In genomic region chr1:230155021-230155420, GRCh38 we compare ENCODE assay signal across 18 cellular contexts.
DNase-seq lines count a peak whose midpoint lies in the region; ATAC-seq and TF ChIP-seq lines count a peak whose summit lies in the region.
"Had no signal": no experiment of that assay in that cellular context is flagged by ENCODE, and none has a peak within 500 bp of the region (broad histone marks: within the 10 kb centered on the region; RNA-seq: fewer than 3 reads in every experiment).

No MANE protein-coding gene starts in this region.

- intact Hi-C loops in right cardiac atrium (cut with DNase I) = no loop called here
- intact Hi-C loops in testis (cut with DNase I; ENCODE audit: low total_unique reads) = no loop called here

- H3K4me1 Mint-ChIP-seq in activated T-helper 17 cell treated with anti-CD3 and anti-CD28 coated beads, Interleukin-2, amount 50 U/mL, for 72 hours = peaks cover 26% of the 10 kb centered on the region

- WGBS in right cardiac atrium = 82% methylated on average over 19 of the region's 19 CpGs
- 72 to 78% methylated on average over 19 of the region's 19 CpGs for WGBS in testis, 2 donors

- ATAC-seq in right cardiac atrium (no peak), HG03442 (IDR thresholded peaks at IDR 0.05; ENCODE audit: unreplicated experiment) (no peak)
- ATAC-seq in activated T-helper 17 cell treated with anti-CD3 and anti-CD28 coated beads, Interleukin-2, amount 50 U/mL, for 72 hours (replicated peaks) = no peak
- ATAC-seq: Panc1 had no signal

- H3K9me3 ChIP-seq in cardiac muscle cell (ENCODE audit: low read depth) (no peaks in the 10 kb centered on the region), right cardiac atrium (ENCODE audit: control insufficient read depth, low read length) (no peaks in the 10 kb centered on the region), neutrophil (no peaks in the 10 kb centered on the region), testis (no peaks in the 10 kb centered on the region)

- TF ChIP-seq CTCF in cardiac muscle cell (IDR thresholded peaks at IDR 0.05; ENCODE audit: low read depth, low read length) (no peak), neutrophil (IDR thresholded peaks at IDR 0.05) (no peak), testis (IDR thresholded peaks at IDR 0.05) (no peak)

- H3K27ac Mint-ChIP-seq in activated T-helper 17 cell treated with anti-CD3 and anti-CD28 coated beads, Interleukin-2, amount 50 U/mL, for 72 hours = peak overlapping the region; percentile 15

- H3K4me3 Mint-ChIP-seq in activated T-helper 17 cell treated with anti-CD3 and anti-CD28 coated beads, Interleukin-2, amount 50 U/mL, for 72 hours = no peak overlapping the region
- H3K4me3 Mint-ChIP-seq: CD4-positive, CD25-positive, alpha-beta regulatory T cell had no signal

- no peaks in the 10 kb centered on the region for H3K36me3 Mint-ChIP-seq in activated T-helper 17 cell treated with anti-CD3 and anti-CD28 coated beads, Interleukin-2, amount 50 U/mL, for 72 hours (ENCODE audit: low read depth)

- H3K9me3 Mint-ChIP-seq in activated T-helper 17 cell treated with anti-CD3 and anti-CD28 coated beads, Interleukin-2, amount 50 U/mL, for 72 hours = no peaks in the 10 kb centered on the region
- H3K9me3 Mint-ChIP-seq: CD4-positive, CD25-positive, alpha-beta regulatory T cell had no signal

- H3K4me1 ChIP-seq in cardiac muscle cell (ENCODE audit: low read depth) = peaks cover 50% of the 10 kb centered on the region
- peaks cover 39% of the 10 kb centered on the region for H3K4me1 ChIP-seq in right cardiac atrium (ENCODE audit: control insufficient read depth, insufficient read depth, low read length)
- peaks cover 52 to 70% of the 10 kb centered on the region in 2 experiments for H3K4me1 ChIP-seq in neutrophil (ENCODE audit: control insufficient read depth in 1 of 2, insufficient read depth in 1 of 2, low read depth in 1 of 2, low read length in 1 of 2)
- H3K4me1 ChIP-seq in testis = peaks cover 61% of the 10 kb centered on the region

- no peaks in the 10 kb centered on the region for H3K27me3 Mint-ChIP-seq in activated T-helper 17 cell treated with anti-CD3 and anti-CD28 coated beads, Interleukin-2, amount 50 U/mL, for 72 hours
- H3K27me3 Mint-ChIP-seq: CD4-positive, CD25-positive, alpha-beta regulatory T cell had no signal

- no peak for TF ChIP-seq POLR2A in testis (IDR thresholded peaks at IDR 0.05)

- no peak for DNase-seq in cardiac muscle cell (ENCODE audit: low read depth in 1 of 2, low spot score in 1 of 2)
- DNase-seq in right cardiac atrium = no peak
- DNase-seq in testis = no peak
- DNase-seq in activated CD4-positive, alpha-beta T cell treated with anti-CD3 and anti-CD28 coated beads for 48 hours = no peak
- DNase-seq in NCI-H1436 treated with DMSO at 0.1 percent for 48 hours (lab: John Stamatoyannopoulos, UW) = no peak
- DNase-seq: 8988T; Calu3; CD4-positive, CD25-positive, alpha-beta regulatory T cell; NCI-H1092; NCI-H1694; NCI-H2107; NCI-H69; SHP77 treated with DMSO at 0.1 percent for 48 hours had no signal

- peak overlapping the region; percentile 47 for H3K27ac ChIP-seq in cardiac muscle cell
- no peak overlapping the region for H3K27ac ChIP-seq in right cardiac atrium (ENCODE audit: low read length)
- peak overlapping the region; percentile 89 for H3K27ac ChIP-seq in neutrophil
- peak overlapping the region; percentile 50 to 56 for H3K27ac ChIP-seq in testis

- H3K27me3 ChIP-seq in cardiac muscle cell (no peaks in the 10 kb centered on the region), right cardiac atrium (ENCODE audit: control insufficient read depth, insufficient read depth) (no peaks in the 10 kb centered on the region), neutrophil (no peaks in the 10 kb centered on the region), testis (no peaks in the 10 kb centered on the region)

- H3K4me3 ChIP-seq in cardiac muscle cell (no peak overlapping the region), right cardiac atrium (ENCODE audit: low read length) (no peak overlapping the region), neutrophil (ENCODE audit: low read depth in 1 of 2, low read length in 1 of 2) (no peak overlapping the region), testis (no peak overlapping the region)
- H3K4me3 ChIP-seq: K562 had no signal

- H3K36me3 ChIP-seq in cardiac muscle cell (no peaks in the 10 kb centered on the region), neutrophil (no peaks in the 10 kb centered on the region), testis (ENCODE audit: low read depth, missing control alignments) (no peaks in the 10 kb centered on the region)
